In genomic region chr1:3673381-3674099, GRCh38 we compare ENCODE assay signal across 2 cellular contexts.
TF ChIP-seq lines count a peak whose summit lies in the region.

No MANE protein-coding gene starts in this region.

TF ChIP-seq in HEK293, 187 proteins besides CTCF, POLR2A, EP300 and RAD21:
- TF ChIP-seq SCRT2 (tag by site-specific recombination; IDR thresholded peaks at IDR 0.05) (0 out of 2 replicates have a peak, but pooled peaks have one; percentile 27), ZNF416 (tag by site-specific recombination; IDR thresholded peaks at IDR 0.05) (no peak), ZNF580 (tag by site-specific recombination; IDR thresholded peaks at IDR 0.05) (no peak), ZNF600 (tag by site-specific recombination; IDR thresholded peaks at IDR 0.05) (no peak)
- TF ChIP-seq, protein P1, sequence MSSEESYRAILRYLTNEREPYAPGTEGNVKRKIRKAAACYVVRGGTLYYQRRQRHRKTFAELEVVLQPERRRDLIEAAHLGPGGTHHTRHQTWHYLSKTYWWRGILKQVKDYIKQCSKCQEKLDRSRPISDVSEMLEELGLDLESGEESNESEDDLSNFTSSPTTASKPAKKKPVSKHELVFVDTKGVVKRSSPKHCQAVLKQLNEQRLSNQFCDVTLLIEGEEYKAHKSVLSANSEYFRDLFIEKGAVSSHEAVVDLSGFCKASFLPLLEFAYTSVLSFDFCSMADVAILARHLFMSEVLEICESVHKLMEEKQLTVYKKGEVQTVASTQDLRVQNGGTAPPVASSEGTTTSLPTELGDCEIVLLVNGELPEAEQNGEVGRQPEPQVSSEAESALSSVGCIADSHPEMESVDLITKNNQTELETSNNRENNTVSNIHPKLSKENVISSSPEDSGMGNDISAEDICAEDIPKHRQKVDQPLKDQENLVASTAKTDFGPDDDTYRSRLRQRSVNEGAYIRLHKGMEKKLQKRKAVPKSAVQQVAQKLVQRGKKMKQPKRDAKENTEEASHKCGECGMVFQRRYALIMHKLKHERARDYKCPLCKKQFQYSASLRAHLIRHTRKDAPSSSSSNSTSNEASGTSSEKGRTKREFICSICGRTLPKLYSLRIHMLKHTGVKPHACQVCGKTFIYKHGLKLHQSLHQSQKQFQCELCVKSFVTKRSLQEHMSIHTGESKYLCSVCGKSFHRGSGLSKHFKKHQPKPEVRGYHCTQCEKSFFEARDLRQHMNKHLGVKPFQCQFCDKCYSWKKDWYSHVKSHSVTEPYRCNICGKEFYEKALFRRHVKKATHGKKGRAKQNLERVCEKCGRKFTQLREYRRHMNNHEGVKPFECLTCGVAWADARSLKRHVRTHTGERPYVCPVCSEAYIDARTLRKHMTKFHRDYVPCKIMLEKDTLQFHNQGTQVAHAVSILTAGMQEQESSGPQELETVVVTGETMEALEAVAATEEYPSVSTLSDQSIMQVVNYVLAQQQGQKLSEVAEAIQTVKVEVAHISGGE (tag by site-specific recombination; conservative IDR thresholded peaks at IDR 0.05; ENCODE audit: low read depth) = no peak
- TF ChIP-seq, protein P2, sequence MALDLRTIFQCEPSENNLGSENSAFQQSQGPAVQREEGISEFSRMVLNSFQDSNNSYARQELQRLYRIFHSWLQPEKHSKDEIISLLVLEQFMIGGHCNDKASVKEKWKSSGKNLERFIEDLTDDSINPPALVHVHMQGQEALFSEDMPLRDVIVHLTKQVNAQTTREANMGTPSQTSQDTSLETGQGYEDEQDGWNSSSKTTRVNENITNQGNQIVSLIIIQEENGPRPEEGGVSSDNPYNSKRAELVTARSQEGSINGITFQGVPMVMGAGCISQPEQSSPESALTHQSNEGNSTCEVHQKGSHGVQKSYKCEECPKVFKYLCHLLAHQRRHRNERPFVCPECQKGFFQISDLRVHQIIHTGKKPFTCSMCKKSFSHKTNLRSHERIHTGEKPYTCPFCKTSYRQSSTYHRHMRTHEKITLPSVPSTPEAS (tag by site-specific recombination; IDR thresholded peaks at IDR 0.05) = no peak

TF ChIP-seq in K562, 482 proteins besides CTCF, POLR2A, EP300 and RAD21:
- 0 out of 2 replicates have a peak, but pooled peaks have one; percentile 66 for TF ChIP-seq SMARCA5 (IDR thresholded peaks at IDR 0.05)
- TF ChIP-seq KDM1A (IDR thresholded peaks at IDR 0.05) = peak; percentile 47 to 64; a peak in 2 of 4 replicates
- TF ChIP-seq, protein P3, sequence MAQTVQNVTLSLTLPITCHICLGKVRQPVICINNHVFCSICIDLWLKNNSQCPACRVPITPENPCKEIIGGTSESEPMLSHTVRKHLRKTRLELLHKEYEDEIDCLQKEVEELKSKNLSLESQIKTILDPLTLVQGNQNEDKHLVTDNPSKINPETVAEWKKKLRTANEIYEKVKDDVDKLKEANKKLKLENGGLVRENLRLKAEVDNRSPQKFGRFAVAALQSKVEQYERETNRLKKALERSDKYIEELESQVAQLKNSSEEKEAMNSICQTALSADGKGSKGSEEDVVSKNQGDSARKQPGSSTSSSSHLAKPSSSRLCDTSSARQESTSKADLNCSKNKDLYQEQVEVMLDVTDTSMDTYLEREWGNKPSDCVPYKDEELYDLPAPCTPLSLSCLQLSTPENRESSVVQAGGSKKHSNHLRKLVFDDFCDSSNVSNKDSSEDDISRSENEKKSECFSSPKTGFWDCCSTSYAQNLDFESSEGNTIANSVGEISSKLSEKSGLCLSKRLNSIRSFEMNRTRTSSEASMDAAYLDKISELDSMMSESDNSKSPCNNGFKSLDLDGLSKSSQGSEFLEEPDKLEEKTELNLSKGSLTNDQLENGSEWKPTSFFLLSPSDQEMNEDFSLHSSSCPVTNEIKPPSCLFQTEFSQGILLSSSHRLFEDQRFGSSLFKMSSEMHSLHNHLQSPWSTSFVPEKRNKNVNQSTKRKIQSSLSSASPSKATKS (CRISPR knock-in tag; IDR thresholded peaks at IDR 0.05) = no peak
- TF ChIP-seq ZSCAN29 (IDR thresholded peaks at IDR 0.05) = no peak
- no peak for TF ChIP-seq TRIM28 (IDR thresholded peaks at IDR 0.05)
- no peak for TF ChIP-seq SIRT6 (IDR thresholded peaks at IDR 0.05; ENCODE audit: low read depth, low read length)
- TF ChIP-seq ZNF668 (CRISPR knock-in tag; IDR thresholded peaks at IDR 0.05) = no peak
- no peak for TF ChIP-seq GTF2E2 (tag; IDR thresholded peaks at IDR 0.05)
- TF ChIP-seq ZFP36 (IDR thresholded peaks at IDR 0.05; ENCODE audit: low read depth, low read length, partially characterized antibody) = peak; percentile 74
- peak in 1 of 2 experiments; percentile 30; a peak in 1 of 4 replicates for TF ChIP-seq RCOR1 (IDR thresholded peaks at IDR 0.05; ENCODE audit: borderline replicate concordance in 1 of 2, low read depth in 2 of 2, low read length in 2 of 2)
- TF ChIP-seq XRCC5 (IDR thresholded peaks at IDR 0.05; ENCODE audit: low read depth, low read length) = no peak
- TF ChIP-seq ZNF79 (CRISPR knock-in tag; IDR thresholded peaks at IDR 0.05; ENCODE audit: low read depth) = no peak
- no peak for TF ChIP-seq TCFL5 (CRISPR knock-in tag; conservative IDR thresholded peaks at IDR 0.05)
- TF ChIP-seq HDAC3 (IDR thresholded peaks at IDR 0.05; ENCODE audit: borderline replicate concordance, partially characterized antibody) = no peak
- TF ChIP-seq BCOR (IDR thresholded peaks at IDR 0.05) = peak; percentile 87
- TF ChIP-seq KLF6 (CRISPR knock-in tag; IDR thresholded peaks at IDR 0.05; ENCODE audit: borderline replicate concordance) = no peak
